20 cellular contexts compared by ENCODE assay signal in the genomic region with DNA sequence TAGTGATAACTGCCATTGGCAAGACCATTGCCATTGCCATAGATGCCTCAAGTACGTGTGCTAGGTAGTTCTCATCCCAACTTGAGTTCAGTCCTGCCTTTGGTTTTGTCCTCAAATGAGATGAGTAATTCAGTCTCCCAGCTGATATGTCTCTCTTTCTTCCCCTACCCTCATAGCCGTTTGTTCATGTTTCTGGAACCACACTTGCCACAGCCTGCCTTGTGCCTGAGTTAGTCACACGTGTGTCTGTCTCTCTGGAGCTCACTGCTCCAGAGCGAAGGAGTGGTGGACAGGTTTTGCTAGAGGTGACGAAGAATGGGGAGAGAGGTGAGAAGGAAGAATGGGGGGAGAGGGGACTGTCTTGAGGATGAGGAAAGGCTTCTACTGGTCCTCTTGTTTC.
"Had no signal": no experiment of that assay in that cellular context is flagged by ENCODE, and none has a peak within 500 bp of the region (broad histone marks: within the 10 kb centered on the region; RNA-seq: fewer than 3 reads in every experiment).

No MANE protein-coding gene starts in this region.

- H3K4me2 ChIP-seq: neural progenitor cell had no signal

- H3K4me1 ChIP-seq: lower lobe of right lung, neural progenitor cell, spleen had no signal

- H3K27me3 ChIP-seq: body of pancreas, neural progenitor cell, sigmoid colon had no signal

- H3K27ac ChIP-seq: body of pancreas, lower lobe of right lung, neural progenitor cell, sigmoid colon, spleen had no signal

- H3K9me3 ChIP-seq: body of pancreas, lower lobe of right lung, sigmoid colon, spleen had no signal

- H2AFZ ChIP-seq: neural progenitor cell had no signal

- H3K4me3 ChIP-seq: body of pancreas, lower lobe of right lung, neural progenitor cell, sigmoid colon, spleen had no signal

- H3K36me3 ChIP-seq: lower lobe of right lung, neural progenitor cell, sigmoid colon, spleen had no signal

- H3K9ac ChIP-seq: neural progenitor cell had no signal

- DNase-seq: activated CD4-positive, alpha-beta T cell treated with anti-CD3 and anti-CD28 coated beads for 1 hour; activated CD8-positive, alpha-beta memory T cell treated with anti-CD3 and anti-CD28 coated beads for 24 hours; activated CD8-positive, alpha-beta memory T cell treated with anti-CD3 and anti-CD28 coated beads, Interleukin-2, amount 50 U/mL, for 48 hours; activated naive CD4-positive, alpha-beta T cell treated with Interleukin-2 at 50 U/mL for 16 hours; activated naive CD8-positive, alpha-beta T cell treated with anti-CD3 and anti-CD28 coated beads, Interleukin-2, amount 10 ng/mL, durations not matched to agents 7 days and 5 days; activated T-cell treated with anti-CD3 and anti-CD28 coated beads, Interleukin-2, amount 50 U/mL, for 4 hours; body of pancreas; caudate nucleus; dermis blood vessel endothelial cell; effector memory CD4-positive, alpha-beta T cell; lower lobe of right lung; naive thymus-derived CD8-positive, alpha-beta T cell; retina; sigmoid colon; spleen; stimulated activated CD4-positive, alpha-beta T cell treated with anti-CD3 and anti-CD28 coated beads, Interleukin-4, amount 100 ng/mL, for 1 hour; stimulated activated naive CD4-positive, alpha-beta T cell; T-helper 1 cell; T-helper 9 cell had no signal
